Comparison of ENCODE assay signal across 28 cellular contexts in the genomic region with DNA sequence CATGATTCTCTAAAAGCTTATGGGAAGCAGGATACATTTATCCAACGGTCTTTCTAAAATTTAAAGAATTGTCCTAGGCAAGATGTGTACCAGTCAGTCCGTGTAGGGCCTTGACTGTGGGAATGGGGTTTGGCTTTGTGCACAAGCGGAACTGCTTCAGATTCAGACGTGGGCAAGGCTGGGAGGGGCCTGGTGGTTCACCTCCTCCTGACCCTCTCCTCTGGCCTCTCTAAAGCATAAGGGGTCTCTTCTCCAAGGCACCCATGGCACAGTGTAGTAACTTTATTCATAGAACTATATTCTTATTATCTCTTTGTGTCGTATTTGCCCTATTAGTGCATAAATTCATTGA.
"Had no signal": no experiment of that assay in that cellular context is flagged by ENCODE, and none has a peak within 500 bp of the region (broad histone marks: within the 10 kb centered on the region; RNA-seq: fewer than 3 reads in every experiment).

No MANE protein-coding gene starts in this region.

- H3K4me1 Mint-ChIP-seq: activated naive CD4-positive, alpha-beta T cell treated with anti-CD3 and anti-CD28 coated beads, Interleukin-2, amount 50 U/mL, for 24 hours; activated naive CD8-positive, alpha-beta T cell treated with anti-CD3 and anti-CD28 coated beads, Interleukin-2, amount 50 U/mL, for 24 hours had no signal

- H3K9ac ChIP-seq: SK-N-SH had no signal

- H3K9me3 Mint-ChIP-seq: activated naive CD4-positive, alpha-beta T cell treated with anti-CD3 and anti-CD28 coated beads, Interleukin-2, amount 50 U/mL, for 24 hours; activated naive CD8-positive, alpha-beta T cell treated with anti-CD3 and anti-CD28 coated beads, Interleukin-2, amount 50 U/mL, for 24 hours had no signal

- H3K4me1 ChIP-seq: ascending aorta, SJCRH30 had no signal

- H3K27ac Mint-ChIP-seq: activated CD8-positive, alpha-beta T cell treated with anti-CD3 and anti-CD28 coated beads, Interleukin-2, amount 10 ng/mL, durations not matched to agents 7 days and 5 days; activated naive CD4-positive, alpha-beta T cell treated with anti-CD3 and anti-CD28 coated beads, Interleukin-2, amount 50 U/mL, for 24 hours; activated naive CD8-positive, alpha-beta T cell treated with anti-CD3 and anti-CD28 coated beads, Interleukin-2, amount 50 U/mL, for 24 hours had no signal

- H3K36me3 ChIP-seq: ascending aorta, SJCRH30 had no signal

- H3K27ac ChIP-seq: ascending aorta, body of pancreas, RWPE1, SJCRH30 had no signal

- H3K27me3 ChIP-seq: ascending aorta, body of pancreas, SJCRH30 had no signal

- FAIRE-seq: bronchial epithelial cell had no signal

- H3K36me3 Mint-ChIP-seq: activated naive CD4-positive, alpha-beta T cell treated with anti-CD3 and anti-CD28 coated beads, Interleukin-2, amount 50 U/mL, for 24 hours had no signal

- ATAC-seq: activated CD8-positive, alpha-beta T cell treated with anti-CD3 and anti-CD28 coated beads, Interleukin-2, amount 10 ng/mL, durations not matched to agents 7 days and 5 days; activated naive CD8-positive, alpha-beta T cell treated with anti-CD3 and anti-CD28 coated beads, Interleukin-2, amount 50 U/mL, for 24 hours; body of pancreas; Panc1 had no signal

- H3K4me3 ChIP-seq: ascending aorta, body of pancreas, SJCRH30 had no signal

- H3K9me3 ChIP-seq: ascending aorta, body of pancreas, SJCRH30, SK-N-SH had no signal

- H3K4me3 Mint-ChIP-seq: activated CD8-positive, alpha-beta T cell treated with anti-CD3 and anti-CD28 coated beads, Interleukin-2, amount 10 ng/mL, durations not matched to agents 7 days and 5 days; activated naive CD4-positive, alpha-beta T cell treated with anti-CD3 and anti-CD28 coated beads, Interleukin-2, amount 50 U/mL, for 24 hours; activated naive CD8-positive, alpha-beta T cell treated with anti-CD3 and anti-CD28 coated beads, Interleukin-2, amount 50 U/mL, for 24 hours had no signal

- DNase-seq: activated CD4-positive, alpha-beta T cell treated with anti-CD3 and anti-CD28 coated beads for 48 hours; activated CD4-positive, alpha-beta T cell treated with anti-CD3 and anti-CD28 coated beads, Interleukin-2, amount 50 U/mL, for 4 hours; activated CD4-positive, CD25-positive, alpha-beta regulatory T cell treated with anti-CD3 and anti-CD28 coated beads, Interleukin-2, amount 50 U/mL, for 72 hours; activated CD8-positive, alpha-beta memory T cell treated with anti-CD3 and anti-CD28 coated beads, Interleukin-2, amount 50 U/mL, for 48 hours; activated CD8-positive, alpha-beta T cell treated with anti-CD3 and anti-CD28 coated beads, Interleukin-2, amount 10 ng/mL, durations not matched to agents 7 days and 5 days; activated naive CD4-positive, alpha-beta T cell; activated naive CD8-positive, alpha-beta T cell treated with anti-CD3 and anti-CD28 coated beads, Interleukin-2, amount 50 U/mL, for 24 hours; activated T-cell treated with anti-CD3 and anti-CD28 coated beads, Interleukin-2, amount 50 U/mL, for 1 hour; amniotic stem cell; body of pancreas; central memory CD4-positive, alpha-beta T cell; NCI-H1092; NCI-H1417; NCI-H2029; NCI-H345; NCI-H510A treated with DMSO at 0.1 percent for 48 hours; NCI-H69; NK-92 treated with Interleukin-12 subunit alpha and Interleukin-12 subunit beta, amount 100 ng/mL, for 24 hours; OCI-M1; Right ventricle myocardium superior; SJCRH30; SK-N-SH; T-helper 1 cell had no signal

- H3K27me3 Mint-ChIP-seq: activated naive CD8-positive, alpha-beta T cell treated with anti-CD3 and anti-CD28 coated beads, Interleukin-2, amount 50 U/mL, for 24 hours had no signal
